Comparison of ENCODE assay signal across 9 cellular contexts in the genomic region with DNA sequence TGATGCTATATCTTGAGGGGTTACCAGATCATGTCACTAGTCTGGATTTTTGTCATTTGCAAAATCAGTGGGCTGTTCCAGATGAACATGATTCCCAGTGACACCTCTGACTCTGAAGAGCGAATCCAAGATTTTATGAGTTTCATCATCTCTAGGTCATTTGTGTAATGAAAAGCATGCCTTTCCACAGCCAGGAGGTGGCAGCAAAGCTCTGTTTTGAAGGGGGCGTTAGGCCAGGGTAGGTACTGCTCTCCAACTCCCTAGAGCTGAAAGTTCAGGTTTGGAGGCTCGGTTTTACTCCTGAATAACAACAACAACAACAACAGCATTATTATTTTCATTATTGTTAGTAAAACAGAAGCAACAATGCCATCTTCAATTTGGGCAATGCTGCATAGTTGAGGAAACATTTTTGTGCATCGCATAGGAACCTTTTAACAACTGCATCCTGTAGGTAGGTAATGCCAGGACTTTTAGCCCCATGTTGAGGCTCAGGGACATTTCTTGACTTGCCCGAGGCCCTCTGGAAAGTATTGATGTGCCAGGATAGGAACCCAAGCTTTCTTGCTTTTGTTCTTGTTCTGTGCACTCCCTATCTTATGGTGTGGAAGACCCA.
DNase-seq lines count a peak whose midpoint lies in the region; ATAC-seq, FAIRE-seq and TF ChIP-seq lines count a peak whose summit lies in the region.
"Had no signal": no experiment of that assay in that cellular context is flagged by ENCODE, and none has a peak within 500 bp of the region (broad histone marks: within the 10 kb centered on the region; RNA-seq: fewer than 3 reads in every experiment).

No MANE protein-coding gene starts in this region.

- H3K9ac ChIP-seq in HepG2 (ENCODE audit: insufficient read depth, low read depth, low read length): no peak overlapping the region

- no peaks in the 10 kb centered on the region for H3K27me3 ChIP-seq in Peyer's patch
- 0 out of 5 replicates have a peak, but pooled peaks cover 0 to 3% of the 10 kb centered on the region in 2 experiments for H3K27me3 ChIP-seq in HepG2 (ENCODE audit: control insufficient read depth in 1 of 2, insufficient read depth in 2 of 2, low read length in 2 of 2)
- H3K27me3 ChIP-seq in thyroid gland: no peaks in the 10 kb centered on the region

- intact Hi-C loops in HepG2 (cut with micrococcal nuclease; ENCODE audit: unreplicated experiment) (loop anchor here (1.0 kb wide), 1 partner anchor 318 kb away; no protein-coding TSS in a partner anchor), thyroid gland (cut with DNase I) (no loop called here)

- H4K20me1 ChIP-seq in HepG2 (ENCODE audit: insufficient read depth, low read length): no peaks in the 10 kb centered on the region

- peak; percentile 39; the same call in 1 of the 2 replicates for TF ChIP-seq RAD21 in HepG2 (CRISPR knock-in tag; IDR thresholded peaks at IDR 0.05)

- H2AFZ ChIP-seq in HepG2 (ENCODE audit: low read length): no peak overlapping the region

- H3K36me3 ChIP-seq in Peyer's patch: no peaks in the 10 kb centered on the region
- H3K36me3 ChIP-seq in HepG2 (replicated peaks in 1 of 2; ENCODE audit: control insufficient read depth in 1 of 2, insufficient read depth in 2 of 2, low read length in 2 of 2): no peaks in the 10 kb centered on the region
- no peaks in the 10 kb centered on the region for H3K36me3 ChIP-seq in thyroid gland

- no TSS peak for BruUV-seq in HepG2 (replicated peaks; lab: Mats Ljungman, UMichigan)

- H3K9me3 ChIP-seq in Peyer's patch (no peaks in the 10 kb centered on the region), HepG2 (ENCODE audit: low read length) (no peaks in the 10 kb centered on the region), thyroid gland (no peaks in the 10 kb centered on the region)

- WGBS in HepG2 (ENCODE audit: low lambda C conversion rate): 20% methylated on average over 5 of the region's 5 CpGs
- 42 to 45% methylated on average over 5 of the region's 5 CpGs for WGBS in thyroid gland, 2 donors

- POLR2A ChIA-PET in HepG2 (lab: Yijun Ruan, JAX): no interaction called here

- peak; percentile 59 for FAIRE-seq in HepG2 (lab: Jason Lieb, UNC)

- no peaks in the 10 kb centered on the region for H3K79me2 ChIP-seq in HepG2 (ENCODE audit: insufficient read depth, low read length)

- CTCF ChIA-PET in HepG2 (lab: Yijun Ruan, JAX; ENCODE audit: low intra/inter-chr PET ratio, low total read pairs): interaction anchor here (1.2 to 1.7 kb wide), 3 partner anchors 319 to 322 kb away, joined by 3 to 11 read pairs (median 6); no protein-coding TSS in a partner anchor

- in situ Hi-C loops in T47D (cut with HindIII; ENCODE audit: low pct_unique_long_range_greater_than_20kb, low sequenced_read_pairs): no loop called here
- in situ Hi-C loops in HepG2 (cut with HindIII; ENCODE audit: extremely low pct_ligation_motif_present, low pct_unique_long_range_greater_than_20kb): no loop called here

- DNase-seq in NCI-H2107 treated with DMSO at 0.1 percent for 48 hours (lab: John Stamatoyannopoulos, UW; ENCODE audit: unreplicated experiment) (peak; percentile 0), NCI-H2107 (lab: John Stamatoyannopoulos, UW) (no peak), Peyer's patch (no peak), T47D (ENCODE audit: low read depth in 1 of 2, low spot score in 1 of 2) (peak; percentile 27 to 73), HepG2 (ENCODE audit: low spot score) (peak; percentile 52), thyroid gland (peak; percentile 25 to 43)
- DNase-seq: activated naive CD8-positive, alpha-beta T cell treated with anti-CD3 and anti-CD28 coated beads, Interleukin-2, amount 10 ng/mL, durations not matched to agents 7 days and 5 days had no signal

- no peaks in the 10 kb centered on the region for H3K4me1 ChIP-seq in Peyer's patch
- peaks cover 5% of the 10 kb centered on the region for H3K4me1 ChIP-seq in HepG2 (ENCODE audit: insufficient read depth, low read length)
- no peaks in the 10 kb centered on the region for H3K4me1 ChIP-seq in thyroid gland

- H3K27ac ChIP-seq in Peyer's patch: no peak overlapping the region
- no peak overlapping the region for H3K27ac ChIP-seq in HepG2 (ENCODE audit: extremely low read length, insufficient read depth, low read length)
- H3K27ac ChIP-seq in thyroid gland: no peak overlapping the region

- TF ChIP-seq EP300 in HepG2 (IDR thresholded peaks at IDR 0.05; ENCODE audit: low read depth in 2 of 2, low read length in 2 of 2) (no peak), HepG2 (CRISPR knock-in tag; IDR thresholded peaks at IDR 0.05; ENCODE audit: borderline replicate concordance) (no peak)

- TF ChIP-seq CTCF in Peyer's patch (IDR thresholded peaks at IDR 0.05) (peak in 5 of 6 experiments; percentile 34 to 59 (median 52)), HepG2 (CRISPR knock-in tag; IDR thresholded peaks at IDR 0.05) (peak; percentile 75), thyroid gland (IDR thresholded peaks at IDR 0.05) (peak in 5 of 6 experiments; percentile 15 to 57 (median 41))

- H3K4me2 ChIP-seq in HepG2 (ENCODE audit: low read depth, low read length): no peak overlapping the region

- ATAC-seq in HG02759 (IDR thresholded peaks at IDR 0.05; ENCODE audit: unreplicated experiment) (peak; percentile 54), HepG2 (peak; percentile 90), GM19324 (IDR thresholded peaks at IDR 0.05; ENCODE audit: low FRiP score, unreplicated experiment) (no peak)

- TF ChIP-seq POLR2A in Peyer's patch (IDR thresholded peaks at IDR 0.05) (no peak), HepG2 (IDR thresholded peaks at IDR 0.05; ENCODE audit: insufficient read depth in 1 of 2, low read depth in 2 of 2, low read length in 2 of 2) (no peak), thyroid gland (IDR thresholded peaks at IDR 0.05) (no peak)

- no peak overlapping the region for H3K4me3 ChIP-seq in Peyer's patch
- H3K4me3 ChIP-seq in HepG2 (replicated peaks in 1 of 3; ENCODE audit: insufficient read depth in 1 of 3, low read depth in 2 of 3, low read length in 3 of 3): no peak overlapping the region
- no peak overlapping the region for H3K4me3 ChIP-seq in thyroid gland (replicated peaks in 1 of 3)

TF ChIP-seq in HepG2, 621 proteins besides CTCF, POLR2A, EP300 and RAD21:
- peak; percentile 87; the same call in 1 of the 2 replicates for TF ChIP-seq ZFP36L1 (CRISPR knock-in tag; IDR thresholded peaks at IDR 0.05)
- TF ChIP-seq RBM22 (optimal IDR thresholded peaks at IDR 0.05; ENCODE audit: low read length): no peak
- peak; percentile 76; the same call in 1 of the 2 replicates for TF ChIP-seq CEBPB (IDR thresholded peaks at IDR 0.05; ENCODE audit: borderline replicate concordance, low read depth, low read length)
- TF ChIP-seq, protein P1, sequence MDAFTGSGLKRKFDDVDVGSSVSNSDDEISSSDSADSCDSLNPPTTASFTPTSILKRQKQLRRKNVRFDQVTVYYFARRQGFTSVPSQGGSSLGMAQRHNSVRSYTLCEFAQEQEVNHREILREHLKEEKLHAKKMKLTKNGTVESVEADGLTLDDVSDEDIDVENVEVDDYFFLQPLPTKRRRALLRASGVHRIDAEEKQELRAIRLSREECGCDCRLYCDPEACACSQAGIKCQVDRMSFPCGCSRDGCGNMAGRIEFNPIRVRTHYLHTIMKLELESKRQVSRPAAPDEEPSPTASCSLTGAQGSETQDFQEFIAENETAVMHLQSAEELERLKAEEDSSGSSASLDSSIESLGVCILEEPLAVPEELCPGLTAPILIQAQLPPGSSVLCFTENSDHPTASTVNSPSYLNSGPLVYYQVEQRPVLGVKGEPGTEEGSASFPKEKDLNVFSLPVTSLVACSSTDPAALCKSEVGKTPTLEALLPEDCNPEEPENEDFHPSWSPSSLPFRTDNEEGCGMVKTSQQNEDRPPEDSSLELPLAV (CRISPR knock-in tag; conservative IDR thresholded peaks at IDR 0.05; ENCODE audit: low read depth): no peak
- no peak for TF ChIP-seq KLF12 (CRISPR knock-in tag; IDR thresholded peaks at IDR 0.05; ENCODE audit: borderline replicate concordance)
- peak; percentile 76 for TF ChIP-seq STAG1 (CRISPR knock-in tag; IDR thresholded peaks at IDR 0.05)
- TF ChIP-seq, protein P2, sequence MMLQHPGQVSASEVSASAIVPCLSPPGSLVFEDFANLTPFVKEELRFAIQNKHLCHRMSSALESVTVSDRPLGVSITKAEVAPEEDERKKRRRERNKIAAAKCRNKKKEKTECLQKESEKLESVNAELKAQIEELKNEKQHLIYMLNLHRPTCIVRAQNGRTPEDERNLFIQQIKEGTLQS (CRISPR knock-in tag; IDR thresholded peaks at IDR 0.05): 0 out of 2 replicates have a peak, but pooled peaks have one; percentile 53
- TF ChIP-seq MIXL1 (CRISPR knock-in tag; IDR thresholded peaks at IDR 0.05): 0 out of 2 replicates have a peak, but pooled peaks have one; percentile 27
- TF ChIP-seq CEBPG (CRISPR knock-in tag; IDR thresholded peaks at IDR 0.05): peak; percentile 67
- TF ChIP-seq SMC3 (IDR thresholded peaks at IDR 0.05; ENCODE audit: low read length): peak; percentile 72

Comparison
In these comparisons a context has a peak if more than half of its experiments do, and no peak if none do; other contexts are left out.
1. DNase-seq: peak in NCI-H2107 treated with DMSO at 0.1 percent for 48 hours (single experiment), T47D (2 of 2), HepG2 (single experiment) and thyroid gland (2 of 2); none in NCI-H2107 (single experiment) and Peyer's patch (0 of 3).
2. Peak in every context shown above with its lines, with median percentiles within 50 percentile points of each other: CTCF ChIP-seq.